23 cellular contexts compared by ENCODE assay signal in genomic region chrX:131063613-131064012, GRCh38. TPM values are rescaled to one million over a fixed set of nuclear protein-coding genes. Genes with fewer than 3 reads are reported as not detected.
DNase-seq lines count a peak whose midpoint lies in the region; ATAC-seq, FAIRE-seq and TF ChIP-seq lines count a peak whose summit lies in the region.
"Had no signal": no experiment of that assay in that cellular context is flagged by ENCODE, and none has a peak within 500 bp of the region (broad histone marks: within the 10 kb centered on the region; RNA-seq: fewer than 3 reads in every experiment).

No MANE protein-coding gene starts in this region.

- POLR2A ChIA-PET in GM12878 (lab: Charles Lee) = no interaction called here
- POLR2A ChIA-PET in naive thymus-derived CD8-positive, alpha-beta T cell (lab: Charles Lee) = no interaction called here

- H2AFZ ChIP-seq in Loucy (ENCODE audit: low read length) (no peak overlapping the region), GM12878 (ENCODE audit: control insufficient read depth, low read depth, low read length) (no peak overlapping the region)

- H3K27ac ChIP-seq in GM12878 (ENCODE audit: control insufficient read depth, insufficient read depth) = no peak overlapping the region
- H3K27ac ChIP-seq: BLaER1, skin epidermis, thoracic aorta had no signal

- no peaks in the 10 kb centered on the region for H3K36me3 Mint-ChIP-seq in progenitor cell of endocrine pancreas (ENCODE audit: insufficient read depth)
- H3K36me3 Mint-ChIP-seq in naive thymus-derived CD8-positive, alpha-beta T cell = no peaks in the 10 kb centered on the region
- H3K36me3 Mint-ChIP-seq: activated naive CD4-positive, alpha-beta T cell treated with anti-CD3 and anti-CD28 coated beads, Interleukin-2, amount 10 ng/mL, durations not matched to agents 7 days and 5 days had no signal

- H3K9ac ChIP-seq in Loucy (ENCODE audit: low read depth, low read length, poor library complexity, severe bottlenecking) = no peak overlapping the region
- no peak overlapping the region for H3K9ac ChIP-seq in GM12878 (ENCODE audit: control insufficient read depth, insufficient read depth, low read length)
- H3K9ac ChIP-seq: BLaER1 had no signal

- H3K4me3 Mint-ChIP-seq in progenitor cell of endocrine pancreas (ENCODE audit: low read depth) = no peak overlapping the region
- no peak overlapping the region for H3K4me3 Mint-ChIP-seq in naive thymus-derived CD8-positive, alpha-beta T cell
- H3K4me3 Mint-ChIP-seq: activated naive CD4-positive, alpha-beta T cell treated with anti-CD3 and anti-CD28 coated beads, Interleukin-2, amount 10 ng/mL, durations not matched to agents 7 days and 5 days; dendritic cell treated with granulocyte-macrophage colony-stimulating factor and Interleukin-4, amounts not matched to agents 40 ng/mL and 50 ng/mL, for 4 days had no signal

- no peak for TF ChIP-seq EP300 in GM12878 (IDR thresholded peaks at IDR 0.05; ENCODE audit: borderline replicate concordance in 1 of 2, control insufficient read depth in 1 of 2, low read depth in 2 of 2, low read length in 2 of 2)

- H3K27ac Mint-ChIP-seq in progenitor cell of endocrine pancreas = no peak overlapping the region
- no peak overlapping the region for H3K27ac Mint-ChIP-seq in naive thymus-derived CD8-positive, alpha-beta T cell
- H3K27ac Mint-ChIP-seq: activated naive CD4-positive, alpha-beta T cell treated with anti-CD3 and anti-CD28 coated beads, Interleukin-2, amount 10 ng/mL, durations not matched to agents 7 days and 5 days; dendritic cell treated with granulocyte-macrophage colony-stimulating factor and Interleukin-4, amounts not matched to agents 40 ng/mL and 50 ng/mL, for 4 days had no signal

- H3K27me3 Mint-ChIP-seq in progenitor cell of endocrine pancreas = peaks cover 66% of the 10 kb centered on the region
- peaks cover 15 to 41% (median 31%) of the 10 kb centered on the region in 5 donors for H3K27me3 Mint-ChIP-seq in naive thymus-derived CD8-positive, alpha-beta T cell

- H3K9me2 ChIP-seq in Loucy (replicated peaks; ENCODE audit: low read depth, low read length) = no peaks in the 10 kb centered on the region

- H3K4me2 ChIP-seq in Loucy (ENCODE audit: low read depth, low read length, poor library complexity, severe bottlenecking) = no peak overlapping the region
- no peak overlapping the region for H3K4me2 ChIP-seq in GM12878 (ENCODE audit: control insufficient read depth, insufficient read depth)
- H3K4me2 ChIP-seq: BLaER1 had no signal

- no peaks in the 10 kb centered on the region for H3K36me3 ChIP-seq in Loucy (ENCODE audit: insufficient read depth, low read length)
- H3K36me3 ChIP-seq in GM12878 (ENCODE audit: control insufficient read depth in 2 of 2, insufficient read depth in 2 of 2, low read length in 1 of 2) = no peaks in the 10 kb centered on the region
- H3K36me3 ChIP-seq: BLaER1, thoracic aorta had no signal

- 50% methylated on average over 2 of the region's 3 CpGs for WGBS in GM12878 (ENCODE audit: insufficient coverage, insufficient replicate concordance, low lambda C conversion rate, missing lambda C conversion rate)

- H3K4me3 ChIP-seq in Loucy (ENCODE audit: low read length, poor library complexity, severe bottlenecking) (no peak overlapping the region), GM12878 (no peak overlapping the region)
- H3K4me3 ChIP-seq: BLaER1, skin epidermis, thoracic aorta had no signal

- TF ChIP-seq CTCF in Loucy (conservative IDR thresholded peaks at IDR 0.05; ENCODE audit: low read length) = peak; percentile 53
- peak in 2 of 3 experiments; percentile 13 to 28; a peak in 1 of 6 replicates for TF ChIP-seq CTCF in GM12878 (IDR thresholded peaks at IDR 0.05 in 2 of 3, conservative IDR thresholded peaks at IDR 0.05 in 1 of 3; ENCODE audit: control insufficient read depth in 2 of 3, extremely low read depth in 1 of 3, insufficient read depth in 1 of 3, low read depth in 3 of 3, low read length in 3 of 3)
- peak; percentile 58 for TF ChIP-seq CTCF in progenitor cell of endocrine pancreas (IDR thresholded peaks at IDR 0.05; ENCODE audit: unreplicated experiment)

- H3K4me1 Mint-ChIP-seq in progenitor cell of endocrine pancreas (ENCODE audit: low read depth) = no peaks in the 10 kb centered on the region
- no peaks in the 10 kb centered on the region for H3K4me1 Mint-ChIP-seq in naive thymus-derived CD8-positive, alpha-beta T cell
- H3K4me1 Mint-ChIP-seq: activated naive CD4-positive, alpha-beta T cell treated with anti-CD3 and anti-CD28 coated beads, Interleukin-2, amount 10 ng/mL, durations not matched to agents 7 days and 5 days had no signal

- in situ Hi-C loops in GM12878 (cut with MboI) = no loop called here

- no peak for TF ChIP-seq POLR2A in GM12878 (IDR thresholded peaks at IDR 0.05; ENCODE audit: low read depth, low read length)

- H3K4me1 ChIP-seq in Loucy (ENCODE audit: insufficient read depth, low read length, poor library complexity, severe bottlenecking) = no peaks in the 10 kb centered on the region
- no peaks in the 10 kb centered on the region for H3K4me1 ChIP-seq in GM12878 (ENCODE audit: control insufficient read depth, insufficient read depth, low read length)
- H3K4me1 ChIP-seq: BLaER1 had no signal

- no peaks in the 10 kb centered on the region for H3K9me3 Mint-ChIP-seq in progenitor cell of endocrine pancreas (ENCODE audit: low read depth)
- H3K9me3 Mint-ChIP-seq in naive thymus-derived CD8-positive, alpha-beta T cell = peaks cover 0 to 5% (median 0%) of the 10 kb centered on the region in 9 donors
- H3K9me3 Mint-ChIP-seq: activated naive CD4-positive, alpha-beta T cell treated with anti-CD3 and anti-CD28 coated beads, Interleukin-2, amount 10 ng/mL, durations not matched to agents 7 days and 5 days; dendritic cell treated with granulocyte-macrophage colony-stimulating factor and Interleukin-4, amounts not matched to agents 40 ng/mL and 50 ng/mL, for 4 days had no signal

- intact Hi-C loops in GM12878 (cut with micrococcal nuclease; ENCODE audit: unreplicated experiment) = no loop called here

- H3K27me3 ChIP-seq in Loucy (ENCODE audit: insufficient read depth, low read length, poor library complexity, severe bottlenecking) (no peaks in the 10 kb centered on the region), GM12878 (replicated peaks in 1 of 2; ENCODE audit: control insufficient read depth in 2 of 2, insufficient read depth in 2 of 2, low read length in 1 of 2) (0 out of 4 replicates have a peak, but pooled peaks cover 0 to 3% of the 10 kb centered on the region in 2 experiments)

- no TSS peak for BruUV-seq in GM12878 (replicated peaks; lab: Mats Ljungman, UMichigan)

- no peaks in the 10 kb centered on the region for H3F3A ChIP-seq in Loucy (ENCODE audit: low read depth)

- H3K9me3 ChIP-seq in Loucy (ENCODE audit: insufficient read depth, low read depth, low read length) (no peaks in the 10 kb centered on the region), GM12878 (replicated peaks; ENCODE audit: control insufficient read depth, insufficient read depth, low read length) (no peaks in the 10 kb centered on the region)
- H3K9me3 ChIP-seq: thoracic aorta had no signal

- no peaks in the 10 kb centered on the region for H4K20me1 ChIP-seq in Loucy (ENCODE audit: insufficient read depth, low read length, poor library complexity, severe bottlenecking)
- no peaks in the 10 kb centered on the region for H4K20me1 ChIP-seq in GM12878 (ENCODE audit: control insufficient read depth, insufficient read depth)

- no peaks in the 10 kb centered on the region for H3K79me2 ChIP-seq in Loucy (ENCODE audit: insufficient read depth, low read length)
- H3K79me2 ChIP-seq in GM12878 (ENCODE audit: control insufficient read depth, insufficient read depth, low read length) = no peaks in the 10 kb centered on the region

- RAD21 ChIA-PET in GM12878 (lab: Charles Lee; ENCODE audit: unreplicated experiment) = no interaction called here

- SMC1A ChIA-PET in GM12878 (lab: Charles Lee; ENCODE audit: uncharacterized antibody, unreplicated experiment) = no interaction called here

- DNase-seq in DMS 273 (lab: John Stamatoyannopoulos, UW; ENCODE audit: unreplicated experiment) (peak; percentile 15), DMS 273 treated with DMSO at 0.1 percent for 48 hours (lab: John Stamatoyannopoulos, UW) (no peak), GM12878 (ENCODE audit: low read depth, low spot score) (no peak), progenitor cell of endocrine pancreas (ENCODE audit: low spot score, unreplicated experiment) (no peak), urothelium cell line (ENCODE audit: low spot score) (no peak), cerebellar nuclear complex (lab: John Stamatoyannopoulos, UW) (no peak)
- no peak for DNase-seq in naive thymus-derived CD8-positive, alpha-beta T cell
- DNase-seq: 8988T; activated CD4-positive, alpha-beta T cell treated with anti-CD3 and anti-CD28 coated beads, Interleukin-2, amount 50 U/mL, for 48 hours; activated naive CD4-positive, alpha-beta T cell treated with anti-CD3 and anti-CD28 coated beads, Interleukin-2, amount 10 ng/mL, durations not matched to agents 7 days and 5 days; DMS79; IMR-90; NCI-H2081; NCI-H526; SW 1271 had no signal

- CTCF ChIA-PET in GM12878 (lab: Yijun Ruan, JAX) = interaction anchor here (0.7 to 1.5 kb wide), 2 partner anchors 12 to 570 kb away, joined by 3 to 5 read pairs; no protein-coding TSS in a partner anchor

- ATAC-seq in GM12878 = no peak
- ATAC-seq in naive thymus-derived CD8-positive, alpha-beta T cell = no peak

- FAIRE-seq in GM12878 (lab: Jason Lieb, UNC) = no peak
- no peak for FAIRE-seq in urothelium cell line (lab: Jason Lieb, UNC)
- FAIRE-seq: RCC 7860 had no signal

- TF ChIP-seq RAD21 in GM12878 (IDR thresholded peaks at IDR 0.05; ENCODE audit: insufficient read depth, low read depth, low read length) = no peak

TF ChIP-seq in GM12878, 131 proteins besides CTCF, POLR2A, EP300 and RAD21 (continues in another document):
- TF ChIP-seq RUNX3 (IDR thresholded peaks at IDR 0.05; ENCODE audit: low read length) (no peak), JUNB (IDR thresholded peaks at IDR 0.05) (no peak)

RNA-seq across cellular contexts. Expression of gene ARHGAP36, which starts 5.5 kb away (rescaled TPM):
- not detected in 2 replicates for total RNA-seq in GM12878 (2013; cell fraction: nucleolus; rRNA removed)
- total RNA-seq in GM12878 (2014; rRNA removed) (not detected in 2 replicates), GM12878 (2014; rRNA removed; fragmentation: Illumina TruSeq; extraction: Trizol) (not detected in 2 replicates), GM12878 (2021) (not detected in 2 replicates), progenitor cell of endocrine pancreas (0.36 and 0.42 TPM in 2 replicates)
- not detected for polyA plus RNA-seq in GM12878 (2011; ENCODE audit: low read depth)
- polyA plus RNA-seq in GM12878 (2011; rRNA removed) (not detected in 2 replicates), GM12878 (2014; fragmentation: Illumina TruSeq; extraction: Trizol) (not detected in 2 replicates), GM12878 (2014; fragmentation: Nextera tagmentation; extraction: Ambion mirVana) (not detected), GM12878 (2014; rRNA removed) (not detected in 2 replicates), GM12878 (2016; fragmentation: Nextera tagmentation; extraction: Ambion mirVana) (not detected)
- not detected in 2 replicates for polyA plus RNA-seq in GM12878 (2011; cell fraction: cytosol; rRNA removed)
- not detected in 2 replicates for polyA plus RNA-seq in GM12878 (2011; cell fraction: nucleus; rRNA removed)
- polyA plus RNA-seq in GM12878 (2012) = not detected in 2 replicates
- not detected in 2 replicates for polyA minus RNA-seq in GM12878 (2011; rRNA and poly(A)+ RNA removed)
- polyA minus RNA-seq in GM12878 (2011; cell fraction: cytosol; rRNA and poly(A)+ RNA removed) = not detected in 2 replicates
- not detected in 2 replicates for polyA minus RNA-seq in GM12878 (2011; cell fraction: nucleus; rRNA and poly(A)+ RNA removed)
- not detected for total RNA-seq in naive thymus-derived CD8-positive, alpha-beta T cell
- not detected for polyA plus RNA-seq in naive thymus-derived CD8-positive, alpha-beta T cell
- total RNA-seq: epithelial cell of proximal tubule, IMR-90, liver, thoracic aorta had no signal
- polyA plus RNA-seq: IMR-90, liver had no signal
